In genomic region chr1:1306070-1306660, GRCh38 we compare ENCODE assay signal across 8 cellular contexts. TPM values are rescaled to one million over a fixed set of nuclear protein-coding genes. Genes with fewer than 3 reads are reported as not detected.
DNase-seq lines count a peak whose midpoint lies in the region; ATAC-seq and TF ChIP-seq lines count a peak whose summit lies in the region.

No MANE protein-coding gene starts in this region.

- H3K9me3 ChIP-seq in colonic mucosa = no peaks in the 10 kb centered on the region
- no peaks in the 10 kb centered on the region for H3K9me3 ChIP-seq in neuronal stem cell (replicated peaks in 1 of 2; ENCODE audit: control insufficient read depth in 2 of 2, insufficient read depth in 1 of 2, low read depth in 1 of 2, low read length in 2 of 2)

- H2BK15ac ChIP-seq in neuronal stem cell (ENCODE audit: low read length) = peak overlapping the region; percentile 94

- DNase-seq in GM10248 (ENCODE audit: extremely low spot score) (no peak), NCI-H69 (lab: John Stamatoyannopoulos, UW) (peak; percentile 46), colonic mucosa (no peak), neuronal stem cell (ENCODE audit: low spot score) (no peak), NCI-H1092 (lab: John Stamatoyannopoulos, UW) (no peak)

- H2BK5ac ChIP-seq in neuronal stem cell (ENCODE audit: low read length) = peak overlapping the region; percentile 11

- no peak overlapping the region for H4K91ac ChIP-seq in neuronal stem cell (ENCODE audit: low read depth, low read length, poor library complexity)

- H3K14ac ChIP-seq in neuronal stem cell (ENCODE audit: low read length) = peak overlapping the region; percentile 58

- H3K27ac ChIP-seq in colonic mucosa = peak overlapping the region; percentile 81
- no peak overlapping the region for H3K27ac ChIP-seq in neuronal stem cell (replicated peaks; ENCODE audit: low read length)

- POLR2A ChIA-PET in GM10248 (lab: Yijun Ruan, JAX) = no interaction called here

- no peak for ATAC-seq in GM21381 (IDR thresholded peaks at IDR 0.05; ENCODE audit: unreplicated experiment)
- ATAC-seq in GM19351 (IDR thresholded peaks at IDR 0.05; ENCODE audit: unreplicated experiment) = no peak
- no peak for ATAC-seq in HG03280 (IDR thresholded peaks at IDR 0.05; ENCODE audit: unreplicated experiment)

- H3K36me3 ChIP-seq in colonic mucosa (no peaks in the 10 kb centered on the region), neuronal stem cell (replicated peaks in 1 of 2; ENCODE audit: control insufficient read depth in 2 of 2, insufficient read depth in 2 of 2, low read length in 2 of 2) (peaks cover 11 to 19% of the 10 kb centered on the region in 2 donors)

- H2AK5ac ChIP-seq in neuronal stem cell (ENCODE audit: low read depth, low read length) = peak overlapping the region; percentile 100

- peaks cover 20% of the 10 kb centered on the region for H3K79me1 ChIP-seq in neuronal stem cell (ENCODE audit: low read depth, low read length)

- H3K27me3 ChIP-seq in colonic mucosa (no peaks in the 10 kb centered on the region), neuronal stem cell (ENCODE audit: control insufficient read depth in 3 of 3, insufficient read depth in 3 of 3, low read depth in 1 of 3, low read length in 3 of 3) (peaks cover 0 to 2% (median 0%) of the 10 kb centered on the region in 3 experiments)

- no peak overlapping the region for H4K8ac ChIP-seq in neuronal stem cell (ENCODE audit: low read depth, low read length)

- intact Hi-C loops in colonic mucosa (cut with DNase I) = no loop called here

- peak overlapping the region; percentile 80 for H3K4me3 ChIP-seq in colonic mucosa
- peak overlapping the region in 1 of 2 donors; percentile 75 for H3K4me3 ChIP-seq in neuronal stem cell (ENCODE audit: low read length in 2 of 2)

- H2AFZ ChIP-seq in neuronal stem cell (ENCODE audit: low read length) = no peak overlapping the region

- CTCF ChIA-PET in GM10248 (lab: Yijun Ruan, JAX) = interaction anchor here (1.1 kb wide), 1 partner anchor 67 kb away, joined by 4 read pairs; no protein-coding TSS in a partner anchor

- peaks cover 30% of the 10 kb centered on the region for H3K4me1 ChIP-seq in colonic mucosa
- peaks cover 36 to 38% of the 10 kb centered on the region in 2 donors for H3K4me1 ChIP-seq in neuronal stem cell (ENCODE audit: control insufficient read depth in 2 of 2, insufficient read depth in 1 of 2, low read depth in 1 of 2, low read length in 2 of 2)

- H3K4me2 ChIP-seq in neuronal stem cell (ENCODE audit: insufficient read depth, low read length, poor library complexity, severe bottlenecking) = peak overlapping the region; percentile 91

- H3K23ac ChIP-seq in neuronal stem cell (ENCODE audit: low read depth, low read length, poor library complexity) = peak overlapping the region; percentile 66

- peak overlapping the region; percentile 65 for H3K18ac ChIP-seq in neuronal stem cell (ENCODE audit: low read length)

- WGBS in neuronal stem cell (ENCODE audit: extremely low coverage in 2 of 2, insufficient read length in 2 of 2, insufficient replicate concordance in 1 of 2), 2 donors = no CpG with 5 or more reads among the region's 11 CpGs

- no peak overlapping the region for H2BK12ac ChIP-seq in neuronal stem cell (ENCODE audit: low read length)

- TF ChIP-seq CTCF in GM10248 (IDR thresholded peaks at IDR 0.05; ENCODE audit: control extremely low read depth, extremely low read depth, low read depth, missing control alignments) = peak; percentile 31
- TF ChIP-seq CTCF in colonic mucosa (IDR thresholded peaks at IDR 0.05) = no peak

- no peak overlapping the region for H2BK120ac ChIP-seq in neuronal stem cell (ENCODE audit: low read depth, low read length)

- no peak overlapping the region for H3K4ac ChIP-seq in neuronal stem cell (ENCODE audit: low read length)

- H3K9ac ChIP-seq in colonic mucosa (ENCODE audit: low read depth in 2 of 2, low read length in 2 of 2) (peak overlapping the region; percentile 61 to 65), neuronal stem cell (ENCODE audit: low read depth, low read length, poor library complexity) (peak overlapping the region; percentile 94)

RNA-seq across cellular contexts. Expression of gene ACAP3, which starts 1.6 kb away (rescaled TPM):
- total RNA-seq in colonic mucosa = 10 to 100 TPM; 34.1 to 68.1 TPM
- polyA plus RNA-seq in neuronal stem cell (2013, experiment 1 of 2) = 19.8 TPM
- polyA plus RNA-seq in neuronal stem cell (2013, experiment 2 of 2) = 18.5 TPM

RNA-seq across cellular contexts. Expression of gene PUSL1, which starts 2.2 kb away (rescaled TPM):
- total RNA-seq in colonic mucosa = 10 to 100 TPM; 14.3 to 35.8 TPM
- 15.2 TPM for polyA plus RNA-seq in neuronal stem cell (2013, experiment 1 of 2)
- polyA plus RNA-seq in neuronal stem cell (2013, experiment 2 of 2) = 15.0 TPM

RNA-seq across cellular contexts. Expression of gene INTS11, which starts 18.3 kb away (rescaled TPM):
- total RNA-seq in colonic mucosa = 100 to 1,000 TPM in 1 of 2 donors, 10 to 100 TPM in 1; 70.6 to 126 TPM
- polyA plus RNA-seq in neuronal stem cell (2013, experiment 1 of 2) = 73.8 TPM
- 72.0 TPM for polyA plus RNA-seq in neuronal stem cell (2013, experiment 2 of 2)

RNA-seq across cellular contexts. Expression of gene CPTP, which starts 18.4 kb away (rescaled TPM):
- total RNA-seq in colonic mucosa = 10 to 100 TPM; 45.4 to 60.2 TPM
- 9.4 TPM for polyA plus RNA-seq in neuronal stem cell (2013, experiment 1 of 2)
- 9.2 TPM for polyA plus RNA-seq in neuronal stem cell (2013, experiment 2 of 2)

RNA-seq across cellular contexts. Expression of gene TAS1R3, which starts 24.9 kb away (rescaled TPM):
- under 1 TPM; 0.24 to 0.57 TPM for total RNA-seq in colonic mucosa
- 0.14 TPM for polyA plus RNA-seq in neuronal stem cell (2013, experiment 1 of 2)
- 0.12 TPM for polyA plus RNA-seq in neuronal stem cell (2013, experiment 2 of 2)
